In the genomic region with DNA sequence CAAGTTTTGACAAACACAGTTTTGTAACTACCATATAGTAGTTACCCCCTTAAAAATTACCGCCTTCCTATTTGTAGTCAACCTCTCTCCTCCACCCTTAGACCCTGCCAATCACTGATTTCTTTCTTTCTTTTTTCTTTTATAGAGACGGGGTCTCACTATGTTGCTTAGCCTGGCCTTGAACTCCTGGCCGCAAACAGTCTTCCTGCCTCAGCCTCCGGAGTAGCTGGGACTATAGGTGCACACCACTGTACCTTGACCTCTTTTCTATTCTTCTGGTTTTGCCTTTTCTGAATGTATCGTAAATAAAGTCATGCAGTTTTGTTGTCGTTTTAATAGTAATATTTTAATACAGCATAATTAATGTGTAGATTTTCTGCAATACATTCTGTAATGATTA, we compare ENCODE assay signal across 27 cellular contexts.
"Had no signal": no experiment of that assay in that cellular context is flagged by ENCODE, and none has a peak within 500 bp of the region (broad histone marks: within the 10 kb centered on the region; RNA-seq: fewer than 3 reads in every experiment).

No MANE protein-coding gene starts in this region.

- H3K9me3 ChIP-seq: stomach, suprapubic skin, testis, thoracic aorta, thyroid gland, tibial artery, tibial nerve, transverse colon, upper lobe of left lung, upper lobe of right lung, uterus, vagina had no signal

- DNase-seq: stimulated activated CD4-positive, alpha-beta T cell treated with anti-CD3 and anti-CD28 coated beads, Interleukin-2, amount 100 ng/mL, for 48 hours; stimulated activated CD4-positive, alpha-beta T cell treated with anti-CD3 and anti-CD28 coated beads, Interleukin-4, amount 100 ng/mL, for 1 hour; stimulated activated CD4-positive, alpha-beta T cell treated with anti-CD3 and anti-CD28 coated beads, Interleukin-4, amount 100 ng/mL, for 24 hours; stimulated activated CD4-positive, alpha-beta T cell treated with anti-CD3 and anti-CD28 coated beads, Interleukin-4, amount 100 ng/mL, for 4 hours; stimulated activated CD8-positive, alpha-beta memory T cell treated with anti-CD3 and anti-CD28 coated beads, Interleukin-4, amount 100 ng/mL, for 48 hours; stimulated activated naive B cell treated with anti-CD40 and anti-IgM and Interleukin-4, amounts not matched to agents 10 μg/mL and 1 μg/mL and 100 μg/mL, for 72 hours; stimulated activated naive CD4-positive, alpha-beta T cell; stimulated activated naive CD4-positive, alpha-beta T cell treated with Interleukin-2 at 50 U/mL for 16 hours; stimulated activated naive CD8-positive, alpha-beta T cell treated with anti-CD3 and anti-CD28 coated beads, Interleukin-15, amount 100 ng/mL, for 72 hours; stimulated activated naive CD8-positive, alpha-beta T cell treated with anti-CD3 and anti-CD28 coated beads, Interleukin-15, Interleukin-2, amounts not matched to agents 100 U/mL and 50 U/mL, for 24 hours; stomach; substantia nigra; testis; thyroid gland; tibial artery; transverse colon; trophoblast cell; upper lobe of left lung; upper lobe of right lung; uterus had no signal

- H3K36me3 ChIP-seq: stomach, suprapubic skin, thoracic aorta, thyroid gland, tibial artery, tibial nerve, transverse colon, upper lobe of left lung, upper lobe of right lung, uterus, vagina had no signal

- ATAC-seq: stimulated activated effector memory CD8-positive, alpha-beta T cell treated with anti-CD3 and anti-CD28 coated beads, Interleukin-12 subunit alpha, Interleukin-12 subunit beta, amount 100 ng/mL, for 72 hours; stimulated activated memory B cell treated with anti-CD40 and anti-IgM and Interleukin-4, amounts not matched to agents 10 μg/mL and 1 μg/mL and 100 μg/mL, for 72 hours; stimulated activated naive B cell treated with anti-CD40 and anti-IgM and Interleukin-4, amounts not matched to agents 10 μg/mL and 1 μg/mL and 100 μg/mL, for 72 hours; stimulated activated naive CD8-positive, alpha-beta T cell treated with anti-CD3 and anti-CD28 coated beads, Interleukin-15, amount 100 ng/mL, for 72 hours; stimulated activated naive CD8-positive, alpha-beta T cell treated with anti-CD3 and anti-CD28 coated beads, Interleukin-15, Interleukin-2, amounts not matched to agents 100 U/mL and 50 U/mL, for 24 hours; upper lobe of right lung had no signal

- H3K27me3 ChIP-seq: stomach, suprapubic skin, testis, thyroid gland, tibial artery, tibial nerve, transverse colon, upper lobe of left lung, upper lobe of right lung, uterus, vagina had no signal

- H3K4me3 ChIP-seq: stomach, suprapubic skin, testis, thoracic aorta, thyroid gland, tibial artery, tibial nerve, transverse colon, upper lobe of left lung, upper lobe of right lung, uterus, vagina had no signal

- H3K4me1 ChIP-seq: stomach, suprapubic skin, thyroid gland, tibial nerve, upper lobe of left lung, upper lobe of right lung, uterus, vagina had no signal

- FAIRE-seq: urothelium cell line had no signal

- H3K27ac ChIP-seq: stomach, suprapubic skin, testis, thoracic aorta, thyroid gland, tibial artery, tibial nerve, transverse colon, upper lobe of left lung, upper lobe of right lung, uterus, vagina had no signal
